ENCODE assay signal across 23 cellular contexts in the genomic region with DNA sequence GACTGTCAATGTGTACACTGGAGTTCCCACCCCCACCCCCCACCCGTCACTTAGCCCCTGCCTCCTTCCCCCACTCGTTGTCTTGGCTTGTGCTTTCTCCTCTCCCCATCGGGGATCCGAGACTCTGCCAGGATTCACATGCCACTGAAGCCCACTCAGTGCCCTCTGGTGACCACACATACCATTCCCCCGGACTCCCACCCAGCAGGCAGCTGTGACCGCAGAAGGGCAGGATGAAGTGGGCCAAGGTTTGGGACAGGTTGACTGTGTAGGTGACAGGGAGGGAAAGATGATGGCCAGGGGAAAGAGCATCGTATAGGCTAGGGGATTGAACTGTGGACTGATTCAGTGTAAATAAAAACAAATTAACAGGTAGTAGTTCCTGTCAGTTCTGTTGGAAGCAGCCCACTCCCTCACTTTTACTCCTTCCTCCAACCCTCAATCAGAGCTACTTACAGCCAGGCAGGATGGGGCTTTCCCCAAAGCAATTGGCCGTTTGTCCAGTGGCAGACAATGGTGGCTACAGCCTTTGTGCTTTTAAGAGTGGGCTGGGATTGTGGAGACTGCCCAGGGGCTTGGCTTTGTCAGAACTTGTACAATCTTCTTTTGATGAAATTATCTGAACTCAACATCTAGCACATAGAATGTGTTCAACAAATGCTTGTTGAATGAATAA. TPM values are rescaled to one million over a fixed set of nuclear protein-coding genes. Genes with fewer than 3 reads are reported as not detected.
DNase-seq lines count a peak whose midpoint lies in the region; ATAC-seq and TF ChIP-seq lines count a peak whose summit lies in the region.
"Had no signal": no experiment of that assay in that cellular context is flagged by ENCODE, and none has a peak within 500 bp of the region (broad histone marks: within the 10 kb centered on the region; RNA-seq: fewer than 3 reads in every experiment).

No MANE protein-coding gene starts in this region.

- in situ Hi-C loops in mammary epithelial cell (cut with MboI; ENCODE audit: low sequenced_read_pairs in 2 of 2): no loop called here

- peak overlapping the region; percentile 31 for H3K27ac Mint-ChIP-seq in activated T-cell treated with anti-CD3 and anti-CD28 coated beads, Interleukin-2, amount 50 U/mL, for 24 hours
- H3K27ac Mint-ChIP-seq in activated T-cell treated with anti-CD3 and anti-CD28 coated beads, Interleukin-2, amount 50 U/mL, for 72 hours: no peak overlapping the region
- H3K27ac Mint-ChIP-seq in stimulated activated naive B cell treated with anti-CD40 and anti-IgM and Interleukin-4, amounts not matched to agents 10 μg/mL and 1 μg/mL and 100 μg/mL, for 72 hours: peak overlapping the region; percentile 62
- H3K27ac Mint-ChIP-seq: CD8-positive, alpha-beta T cell had no signal

- no peak overlapping the region for H3K4me3 ChIP-seq in mammary epithelial cell (replicated peaks in 1 of 3; ENCODE audit: insufficient read depth in 1 of 3, low read depth in 2 of 3, low read length in 3 of 3)
- H3K4me3 ChIP-seq in neuronal stem cell (ENCODE audit: low read length in 2 of 2): peak overlapping the region in 1 of 2 donors; percentile 51

- H3K36me3 ChIP-seq in mammary epithelial cell (ENCODE audit: insufficient read depth, low read length) (no peaks in the 10 kb centered on the region), neuronal stem cell (replicated peaks in 1 of 2; ENCODE audit: control insufficient read depth in 2 of 2, insufficient read depth in 2 of 2, low read length in 2 of 2) (peaks cover 0 to 33% of the 10 kb centered on the region in 2 donors)

- H3K9me3 ChIP-seq in mammary epithelial cell (replicated peaks; ENCODE audit: insufficient read depth, low read length) (no peaks in the 10 kb centered on the region), neuronal stem cell (replicated peaks in 1 of 2; ENCODE audit: control insufficient read depth in 2 of 2, insufficient read depth in 1 of 2, low read depth in 1 of 2, low read length in 2 of 2) (no peaks in the 10 kb centered on the region)

- H4K20me1 ChIP-seq in mammary epithelial cell (ENCODE audit: insufficient read depth, low read length): no peaks in the 10 kb centered on the region

- no TSS peak for BruUV-seq in mammary epithelial cell (replicated peaks; lab: Mats Ljungman, UMichigan)

- CTCF ChIA-PET in mammary epithelial cell (lab: Charles Lee; ENCODE audit: low non-redundant PET): no interaction called here

- H2BK5ac ChIP-seq in neuronal stem cell (ENCODE audit: low read length): no peak overlapping the region

- ATAC-seq in activated T-cell treated with anti-CD3 and anti-CD28 coated beads, Interleukin-2, amount 50 U/mL, for 72 hours (replicated peaks in 1 of 2): no peak
- no peak for ATAC-seq in stimulated activated naive B cell treated with anti-CD40 and anti-IgM and Interleukin-4, amounts not matched to agents 10 μg/mL and 1 μg/mL and 100 μg/mL, for 72 hours (replicated peaks)
- no peak for ATAC-seq in HG03378 (IDR thresholded peaks at IDR 0.05; ENCODE audit: unreplicated experiment)
- ATAC-seq: CD8-positive, alpha-beta T cell; HCT116; HepG2 had no signal

- no peak for TF ChIP-seq CTCF in mammary epithelial cell (conservative IDR thresholded peaks at IDR 0.05 in 1 of 2, IDR thresholded peaks at IDR 0.05 in 1 of 2; ENCODE audit: extremely low read depth in 1 of 2, insufficient read depth in 1 of 2, low read depth in 1 of 2, low read length in 2 of 2)

- no peak overlapping the region for H4K91ac ChIP-seq in neuronal stem cell (ENCODE audit: low read depth, low read length, poor library complexity)

- peaks cover 4% of the 10 kb centered on the region for H3K4me1 Mint-ChIP-seq in activated T-cell treated with anti-CD3 and anti-CD28 coated beads, Interleukin-2, amount 50 U/mL, for 24 hours (ENCODE audit: low read depth)
- no peaks in the 10 kb centered on the region for H3K4me1 Mint-ChIP-seq in activated T-cell treated with anti-CD3 and anti-CD28 coated beads, Interleukin-2, amount 50 U/mL, for 72 hours (ENCODE audit: low read depth)
- peaks cover 26 to 36% of the 10 kb centered on the region in 2 donors for H3K4me1 Mint-ChIP-seq in stimulated activated naive B cell treated with anti-CD40 and anti-IgM and Interleukin-4, amounts not matched to agents 10 μg/mL and 1 μg/mL and 100 μg/mL, for 72 hours

- H3K27ac ChIP-seq in mammary epithelial cell (ENCODE audit: insufficient read depth, low read depth, low read length) (no peak overlapping the region), neuronal stem cell (replicated peaks; ENCODE audit: low read length) (no peak overlapping the region)
- H3K27ac ChIP-seq: 22Rv1 had no signal

- H3K9ac ChIP-seq in mammary epithelial cell (ENCODE audit: insufficient read depth, low read length) (no peak overlapping the region), neuronal stem cell (ENCODE audit: low read depth, low read length, poor library complexity) (no peak overlapping the region)

- H4K8ac ChIP-seq in neuronal stem cell (ENCODE audit: low read depth, low read length): no peak overlapping the region

- H3K79me1 ChIP-seq in neuronal stem cell (ENCODE audit: low read depth, low read length): no peaks in the 10 kb centered on the region

- no peak overlapping the region for H2AK5ac ChIP-seq in neuronal stem cell (ENCODE audit: low read depth, low read length)

- peak overlapping the region; percentile 80 for H2AFZ ChIP-seq in mammary epithelial cell (ENCODE audit: low read depth, low read length)
- H2AFZ ChIP-seq in neuronal stem cell (ENCODE audit: low read length): no peak overlapping the region

- H2BK15ac ChIP-seq in neuronal stem cell (ENCODE audit: low read length): no peak overlapping the region

- H3K4ac ChIP-seq in neuronal stem cell (ENCODE audit: low read length): no peak overlapping the region

- 6% methylated on average over 4 of the region's 8 CpGs for WGBS in mammary epithelial cell (ENCODE audit: low coverage, missing lambda C conversion rate)
- WGBS in neuronal stem cell (ENCODE audit: extremely low coverage in 2 of 2, insufficient read length in 2 of 2, insufficient replicate concordance in 1 of 2), 2 donors: no CpG with 5 or more reads among the region's 8 CpGs

- intact Hi-C loops in mammary epithelial cell (cut with micrococcal nuclease): no loop called here

- H2BK12ac ChIP-seq in neuronal stem cell (ENCODE audit: low read length): no peak overlapping the region

- no peak overlapping the region for H3K23ac ChIP-seq in neuronal stem cell (ENCODE audit: low read depth, low read length, poor library complexity)

- H3K27me3 ChIP-seq in mammary epithelial cell (ENCODE audit: insufficient read depth, low read length): no peaks in the 10 kb centered on the region
- H3K27me3 ChIP-seq in neuronal stem cell (ENCODE audit: control insufficient read depth in 3 of 3, insufficient read depth in 3 of 3, low read depth in 1 of 3, low read length in 3 of 3): no peaks in the 10 kb centered on the region

- H3K79me2 ChIP-seq in mammary epithelial cell (ENCODE audit: insufficient read depth, low read length): no peaks in the 10 kb centered on the region

- dilution Hi-C loops in mammary epithelial cell (cut with HindIII; ENCODE audit: low sequenced_read_pairs): no loop called here

- DNase-seq in activated T-cell treated with anti-CD3 and anti-CD28 coated beads, Interleukin-2, amount 50 U/mL, for 24 hours: no peak
- DNase-seq in activated T-cell treated with anti-CD3 and anti-CD28 coated beads, Interleukin-2, amount 50 U/mL, for 72 hours: no peak
- peak; percentile 65 for DNase-seq in mammary epithelial cell
- DNase-seq in neuronal stem cell (ENCODE audit: low spot score): peak; percentile 4
- DNase-seq in stimulated activated naive B cell treated with anti-CD40 and anti-IgM and Interleukin-4, amounts not matched to agents 10 μg/mL and 1 μg/mL and 100 μg/mL, for 72 hours: no peak
- DNase-seq in NCI-H2081 treated with DMSO at 0.1 percent for 48 hours (lab: John Stamatoyannopoulos, UW): no peak
- no peak for DNase-seq in NCI-H510A (lab: John Stamatoyannopoulos, UW)
- DNase-seq: ACHN; CD8-positive, alpha-beta T cell; GOT3; KBM-7; NCI-H1092 treated with DMSO at 0.1 percent for 48 hours; NCI-H146; NCI-H2081; NCI-H446; NCI-H526 treated with DMSO at 0.1 percent for 48 hours; OCI-M1; Right ventricle myocardium superior had no signal

- H3K4me1 ChIP-seq in mammary epithelial cell (ENCODE audit: insufficient read depth, low read length) (peaks cover 24% of the 10 kb centered on the region), neuronal stem cell (ENCODE audit: control insufficient read depth in 2 of 2, insufficient read depth in 1 of 2, low read depth in 1 of 2, low read length in 2 of 2) (peaks cover 0 to 7% of the 10 kb centered on the region in 2 donors)

- H2BK120ac ChIP-seq in neuronal stem cell (ENCODE audit: low read depth, low read length): no peak overlapping the region

- no peak overlapping the region for H3K14ac ChIP-seq in neuronal stem cell (ENCODE audit: low read length)

- peak overlapping the region; percentile 38 for H3K4me2 ChIP-seq in mammary epithelial cell (ENCODE audit: insufficient read depth, low read depth, low read length)
- no peak overlapping the region for H3K4me2 ChIP-seq in neuronal stem cell (ENCODE audit: insufficient read depth, low read length, poor library complexity, severe bottlenecking)

- peak overlapping the region; percentile 20 for H3K18ac ChIP-seq in neuronal stem cell (ENCODE audit: low read length)

- H3K27me3 Mint-ChIP-seq in activated T-cell treated with anti-CD3 and anti-CD28 coated beads, Interleukin-2, amount 50 U/mL, for 24 hours: no peaks in the 10 kb centered on the region
- H3K27me3 Mint-ChIP-seq in activated T-cell treated with anti-CD3 and anti-CD28 coated beads, Interleukin-2, amount 50 U/mL, for 72 hours (ENCODE audit: low read depth): no peaks in the 10 kb centered on the region
- no peaks in the 10 kb centered on the region for H3K27me3 Mint-ChIP-seq in stimulated activated naive B cell treated with anti-CD40 and anti-IgM and Interleukin-4, amounts not matched to agents 10 μg/mL and 1 μg/mL and 100 μg/mL, for 72 hours

- no peak overlapping the region for H3K4me3 Mint-ChIP-seq in activated T-cell treated with anti-CD3 and anti-CD28 coated beads, Interleukin-2, amount 50 U/mL, for 24 hours
- H3K4me3 Mint-ChIP-seq in activated T-cell treated with anti-CD3 and anti-CD28 coated beads, Interleukin-2, amount 50 U/mL, for 72 hours: no peak overlapping the region
- no peak overlapping the region for H3K4me3 Mint-ChIP-seq in stimulated activated naive B cell treated with anti-CD40 and anti-IgM and Interleukin-4, amounts not matched to agents 10 μg/mL and 1 μg/mL and 100 μg/mL, for 72 hours
- H3K4me3 Mint-ChIP-seq: CD8-positive, alpha-beta T cell had no signal

- H3K36me3 Mint-ChIP-seq in activated T-cell treated with anti-CD3 and anti-CD28 coated beads, Interleukin-2, amount 50 U/mL, for 24 hours (ENCODE audit: low read depth): peaks cover 47% of the 10 kb centered on the region
- H3K36me3 Mint-ChIP-seq in activated T-cell treated with anti-CD3 and anti-CD28 coated beads, Interleukin-2, amount 50 U/mL, for 72 hours (ENCODE audit: insufficient read depth in 2 of 2): peaks cover 4 to 13% of the 10 kb centered on the region in 2 donors
- H3K36me3 Mint-ChIP-seq in stimulated activated naive B cell treated with anti-CD40 and anti-IgM and Interleukin-4, amounts not matched to agents 10 μg/mL and 1 μg/mL and 100 μg/mL, for 72 hours: peaks cover 33 to 62% of the 10 kb centered on the region in 2 donors

- H3K9me3 Mint-ChIP-seq in activated T-cell treated with anti-CD3 and anti-CD28 coated beads, Interleukin-2, amount 50 U/mL, for 24 hours: no peaks in the 10 kb centered on the region
- H3K9me3 Mint-ChIP-seq in activated T-cell treated with anti-CD3 and anti-CD28 coated beads, Interleukin-2, amount 50 U/mL, for 72 hours: no peaks in the 10 kb centered on the region
- peaks cover 0 to 2% of the 10 kb centered on the region in 2 donors for H3K9me3 Mint-ChIP-seq in stimulated activated naive B cell treated with anti-CD40 and anti-IgM and Interleukin-4, amounts not matched to agents 10 μg/mL and 1 μg/mL and 100 μg/mL, for 72 hours
- H3K9me3 Mint-ChIP-seq: CD8-positive, alpha-beta T cell had no signal

RNA-seq across cellular contexts. Expression of gene TTC9, which starts 30.1 kb away (rescaled TPM):
- total RNA-seq in activated T-cell treated with anti-CD3 and anti-CD28 coated beads, Interleukin-2, amount 50 U/mL, for 72 hours: 10 to 100 TPM; 10.5 to 10.9 TPM
- total RNA-seq in mammary epithelial cell: 1 to 10 TPM; 2.5 to 3.3 TPM
- polyA plus RNA-seq in mammary epithelial cell: 5.2 TPM
- 10.4 TPM for polyA minus RNA-seq in mammary epithelial cell
- polyA plus RNA-seq in neuronal stem cell (2013, experiment 1 of 2): 3.7 TPM
- 3.8 TPM for polyA plus RNA-seq in neuronal stem cell (2013, experiment 2 of 2)
- total RNA-seq: RPMI7951 had no signal

Comparison
In these comparisons a context has a peak if more than half of its experiments do, and no peak if none do; other contexts are left out.
1. DNase-seq: peak in mammary epithelial cell (single experiment) and neuronal stem cell (single experiment); none in activated T-cell treated with anti-CD3 and anti-CD28 coated beads, Interleukin-2, amount 50 U/mL, for 24 hours (single experiment), activated T-cell treated with anti-CD3 and anti-CD28 coated beads, Interleukin-2, amount 50 U/mL, for 72 hours (0 of 2), stimulated activated naive B cell treated with anti-CD40 and anti-IgM and Interleukin-4, amounts not matched to agents 10 μg/mL and 1 μg/mL and 100 μg/mL, for 72 hours (single experiment), NCI-H2081 treated with DMSO at 0.1 percent for 48 hours (single experiment) and NCI-H510A (single experiment).